Comparison of ENCODE assay signal across 22 cellular contexts in genomic region chr4:155539746-155540145, GRCh38.
"Had no signal": no experiment of that assay in that cellular context is flagged by ENCODE, and none has a peak within 500 bp of the region (broad histone marks: within the 10 kb centered on the region; RNA-seq: fewer than 3 reads in every experiment).

No MANE protein-coding gene starts in this region.

- DNase-seq: activated CD4-positive, alpha-beta T cell treated with anti-CD3 and anti-CD28 coated beads, Interleukin-2, amount 10 ng/mL, durations not matched to agents 24 days and 14 days; activated CD4-positive, CD25-positive, alpha-beta regulatory T cell; activated CD8-positive, alpha-beta memory T cell treated with anti-CD3 and anti-CD28 coated beads, Interleukin-2, amount 50 U/mL, for 48 hours; activated CD8-positive, alpha-beta T cell treated with anti-CD3 and anti-CD28 coated beads, Interleukin-2, amount 10 ng/mL, durations not matched to agents 7 days and 5 days; activated gamma-delta T cell; activated T-cell treated with anti-CD3 and anti-CD28 coated beads, Interleukin-2, amount 50 U/mL, for 72 hours; amygdala; brain microvascular endothelial cell; cerebellar nuclear complex; dermis blood vessel endothelial cell; effector memory CD8-positive, alpha-beta T cell; erythroblast; heart left ventricle; immature natural killer cell; left colon; psoas muscle; right lobe of liver; spleen; stomach had no signal

- H3K4me1 ChIP-seq: psoas muscle, right lobe of liver, stomach had no signal

- H3K27ac ChIP-seq: brain microvascular endothelial cell, heart left ventricle, psoas muscle, right lobe of liver, spleen, stomach, thoracic aorta had no signal

- H3K4me3 ChIP-seq: heart left ventricle, lung, psoas muscle, right lobe of liver, spleen, stomach, thoracic aorta had no signal

- H3K36me3 ChIP-seq: brain microvascular endothelial cell, heart left ventricle, right lobe of liver, spleen, stomach, thoracic aorta had no signal

- H3K9me3 ChIP-seq: heart left ventricle, psoas muscle, right lobe of liver, thoracic aorta had no signal

- H3K27me3 ChIP-seq: brain microvascular endothelial cell, heart left ventricle, right lobe of liver, spleen, stomach had no signal

- ATAC-seq: activated CD8-positive, alpha-beta T cell treated with anti-CD3 and anti-CD28 coated beads, Interleukin-2, amount 10 ng/mL, durations not matched to agents 7 days and 5 days; activated naive CD4-positive, alpha-beta T cell treated with anti-CD3 and anti-CD28 coated beads, Interleukin-2, amount 50 U/mL, for 72 hours; activated T-cell treated with anti-CD3 and anti-CD28 coated beads, Interleukin-2, amount 50 U/mL, for 72 hours; effector memory CD8-positive, alpha-beta T cell; heart left ventricle; left colon; psoas muscle; right lobe of liver had no signal
